In the genomic region with DNA sequence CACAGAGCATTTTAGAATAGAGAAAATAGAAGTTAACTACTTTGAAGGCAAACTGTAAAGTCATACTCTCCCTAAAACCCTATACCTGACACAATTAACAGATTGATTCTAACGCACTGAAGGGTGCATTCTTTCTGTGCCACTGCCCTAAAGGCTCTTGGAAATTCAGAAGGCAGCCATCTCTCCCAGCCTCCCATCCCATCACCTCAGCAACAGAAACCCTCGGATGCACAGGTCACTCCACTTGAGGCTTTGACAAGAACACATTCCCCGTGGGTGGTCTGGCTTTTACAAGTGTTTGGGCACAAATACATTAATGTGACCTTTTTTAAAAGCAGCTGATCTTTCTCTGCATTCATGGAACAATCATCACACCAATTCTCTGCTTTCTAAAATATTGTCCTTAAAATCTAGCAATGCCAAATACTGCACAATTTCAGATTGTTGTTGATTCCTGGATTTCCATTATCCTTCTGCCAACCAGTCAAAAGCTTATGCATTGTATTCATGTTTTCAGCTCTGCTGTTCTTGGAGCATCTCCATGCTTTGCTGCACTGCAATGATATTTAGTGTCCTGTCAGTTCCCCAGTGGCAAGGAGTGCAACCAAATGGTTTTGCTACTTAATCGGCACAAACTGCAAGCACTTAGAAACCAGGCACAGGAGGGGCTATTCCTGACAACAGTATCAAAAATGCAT, we compare ENCODE assay signal across 1 cellular context.
TF ChIP-seq lines count a peak whose summit lies in the region.

No MANE protein-coding gene starts in this region.

TF ChIP-seq in WTC11, 78 proteins besides CTCF, POLR2A, EP300 and RAD21 (continued from another document):
- TF ChIP-seq, protein P1, sequence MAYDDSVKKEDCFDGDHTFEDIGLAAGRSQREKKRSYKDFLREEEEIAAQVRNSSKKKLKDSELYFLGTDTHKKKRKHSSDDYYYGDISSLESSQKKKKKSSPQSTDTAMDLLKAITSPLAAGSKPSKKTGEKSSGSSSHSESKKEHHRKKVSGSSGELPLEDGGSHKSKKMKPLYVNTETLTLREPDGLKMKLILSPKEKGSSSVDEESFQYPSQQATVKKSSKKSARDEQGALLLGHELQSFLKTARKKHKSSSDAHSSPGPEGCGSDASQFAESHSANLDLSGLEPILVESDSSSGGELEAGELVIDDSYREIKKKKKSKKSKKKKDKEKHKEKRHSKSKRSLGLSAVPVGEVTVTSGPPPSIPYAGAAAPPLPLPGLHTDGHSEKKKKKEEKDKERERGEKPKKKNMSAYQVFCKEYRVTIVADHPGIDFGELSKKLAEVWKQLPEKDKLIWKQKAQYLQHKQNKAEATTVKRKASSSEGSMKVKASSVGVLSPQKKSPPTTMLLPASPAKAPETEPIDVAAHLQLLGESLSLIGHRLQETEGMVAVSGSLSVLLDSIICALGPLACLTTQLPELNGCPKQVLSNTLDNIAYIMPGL (CRISPR knock-in tag; IDR thresholded peaks at IDR 0.05) = no peak
- TF ChIP-seq CBFB (CRISPR knock-in tag; IDR thresholded peaks at IDR 0.05; ENCODE audit: low read depth) = no peak
- no peak for TF ChIP-seq NR1H2 (CRISPR knock-in tag; IDR thresholded peaks at IDR 0.05)
- TF ChIP-seq ZNF232 (CRISPR knock-in tag; IDR thresholded peaks at IDR 0.05) = no peak
- TF ChIP-seq, protein P2, sequence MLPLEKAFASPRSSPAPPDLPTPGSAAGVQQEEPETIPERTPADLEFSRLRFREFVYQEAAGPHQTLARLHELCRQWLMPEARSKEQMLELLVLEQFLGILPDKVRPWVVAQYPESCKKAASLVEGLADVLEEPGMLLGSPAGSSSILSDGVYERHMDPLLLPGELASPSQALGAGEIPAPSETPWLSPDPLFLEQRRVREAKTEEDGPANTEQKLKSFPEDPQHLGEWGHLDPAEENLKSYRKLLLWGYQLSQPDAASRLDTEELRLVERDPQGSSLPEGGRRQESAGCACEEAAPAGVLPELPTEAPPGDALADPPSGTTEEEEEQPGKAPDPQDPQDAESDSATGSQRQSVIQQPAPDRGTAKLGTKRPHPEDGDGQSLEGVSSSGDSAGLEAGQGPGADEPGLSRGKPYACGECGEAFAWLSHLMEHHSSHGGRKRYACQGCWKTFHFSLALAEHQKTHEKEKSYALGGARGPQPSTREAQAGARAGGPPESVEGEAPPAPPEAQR (CRISPR knock-in tag; IDR thresholded peaks at IDR 0.05) = no peak
TF ChIP-seq in WTC11: peak in this region for 0.
